7 cellular contexts compared by ENCODE assay signal in genomic region chr6:152055517-152055916, GRCh38.
"Had no signal": no experiment of that assay in that cellular context is flagged by ENCODE, and none has a peak within 500 bp of the region (broad histone marks: within the 10 kb centered on the region; RNA-seq: fewer than 3 reads in every experiment).

No MANE protein-coding gene starts in this region.

- H3K27ac ChIP-seq: GM23248, HL-60 had no signal

- DNase-seq: GM23248, GOT3, H7, KBM-7 had no signal

- H3K36me3 ChIP-seq: HAP-1 had no signal

- H3K4me3 ChIP-seq: HAP-1 had no signal

- H3K4me1 ChIP-seq: HAP-1 had no signal

- H3K9ac ChIP-seq: GM23248 had no signal

- H3K9me3 ChIP-seq: HAP-1 had no signal

- H2AFZ ChIP-seq: GM23248 had no signal

- ATAC-seq: HepG2 had no signal
